1 cellular context compared by ENCODE assay signal in genomic region chr4:76744253-76744921, GRCh38.
TF ChIP-seq lines count a peak whose summit lies in the region.

No MANE protein-coding gene starts in this region.

TF ChIP-seq in K562, 482 proteins besides CTCF, POLR2A, EP300 and RAD21 (continued from another document):
- TF ChIP-seq CHD7 (IDR thresholded peaks at IDR 0.05; ENCODE audit: low read depth, low read length) (no peak), POLR2H (tag; IDR thresholded peaks at IDR 0.05; ENCODE audit: low read depth) (no peak), NFE2L1 (tag; IDR thresholded peaks at IDR 0.05; ENCODE audit: borderline replicate concordance, low read depth) (no peak), MTF1 (CRISPR knock-in tag; IDR thresholded peaks at IDR 0.05; ENCODE audit: borderline replicate concordance) (no peak), EWSR1 (IDR thresholded peaks at IDR 0.05; ENCODE audit: borderline replicate concordance, low read depth, partially characterized antibody) (no peak), MCM3 (IDR thresholded peaks at IDR 0.05) (no peak)
TF ChIP-seq in K562: peak in this region for 3.
